Comparison of ENCODE assay signal across 2 cellular contexts in the genomic region with DNA sequence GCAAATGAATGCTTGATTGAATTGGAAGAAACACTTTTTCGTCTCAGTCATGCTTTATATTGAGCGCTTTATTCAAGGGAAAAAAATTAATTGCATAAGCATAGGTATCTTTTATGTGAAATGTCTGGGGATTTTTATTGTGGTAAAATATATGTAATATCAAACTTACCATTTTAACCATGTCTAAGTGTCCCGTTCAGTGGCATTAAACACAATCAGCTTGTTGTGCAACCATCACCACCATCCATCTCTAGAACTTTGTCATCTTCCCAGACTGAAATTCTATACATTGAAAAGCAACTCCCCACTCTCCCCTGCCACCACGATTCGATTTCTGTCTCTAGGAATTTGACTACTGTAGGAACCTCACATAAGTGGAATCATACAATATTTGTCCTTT.
TF ChIP-seq lines count a peak whose summit lies in the region.

No MANE protein-coding gene starts in this region.

TF ChIP-seq in A549, 52 proteins besides CTCF, POLR2A, EP300 and RAD21 (continued from another document):
- no peak for TF ChIP-seq RNF2 (IDR thresholded peaks at IDR 0.05; ENCODE audit: borderline replicate concordance, low read depth)
- no peak for TF ChIP-seq HOXB13 (CRISPR knock-in tag; IDR thresholded peaks at IDR 0.05; ENCODE audit: low read depth)
- TF ChIP-seq HOXB5 (CRISPR knock-in tag; IDR thresholded peaks at IDR 0.05): no peak

TF ChIP-seq in endothelial cell of umbilical vein, 7 proteins besides CTCF, POLR2A, EP300 and RAD21 (continued from another document):
- no peak for TF ChIP-seq JUN (IDR thresholded peaks at IDR 0.05; ENCODE audit: borderline replicate concordance, insufficient read depth, insufficient read length, low read depth)
- TF ChIP-seq POLR2AphosphoS5 (IDR thresholded peaks at IDR 0.05; ENCODE audit: insufficient read depth, low read depth, low read length): no peak
- TF ChIP-seq EZH2 (IDR thresholded peaks at IDR 0.05; ENCODE audit: borderline replicate concordance, low read depth, low read length, severe bottlenecking): no peak
- no peak for TF ChIP-seq MAX (IDR thresholded peaks at IDR 0.05; ENCODE audit: insufficient read depth, insufficient read length)
